In the genomic region with DNA sequence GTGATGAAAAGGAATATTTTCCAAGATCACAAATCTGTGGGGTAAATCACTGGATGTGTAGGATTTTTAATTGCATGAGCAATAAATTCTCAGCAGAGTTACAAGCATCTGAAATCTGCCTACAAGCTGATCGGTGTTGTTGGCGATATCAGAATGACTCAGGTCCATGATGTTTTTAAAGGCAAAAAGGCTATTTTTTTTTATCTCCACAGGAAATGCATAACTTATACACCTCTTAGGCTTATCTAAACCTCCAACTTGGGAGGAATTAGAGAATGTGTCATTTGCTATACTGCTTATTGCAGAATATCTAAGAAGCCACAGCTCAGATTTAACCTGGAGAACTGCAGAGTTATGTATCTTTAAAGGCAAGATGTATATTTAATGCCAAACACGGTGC, we compare ENCODE assay signal across 1 cellular context.
TF ChIP-seq lines count a peak whose summit lies in the region.

No MANE protein-coding gene starts in this region.

TF ChIP-seq in GM23338, 12 proteins besides CTCF, POLR2A, EP300 and RAD21:
- TF ChIP-seq, protein P1, sequence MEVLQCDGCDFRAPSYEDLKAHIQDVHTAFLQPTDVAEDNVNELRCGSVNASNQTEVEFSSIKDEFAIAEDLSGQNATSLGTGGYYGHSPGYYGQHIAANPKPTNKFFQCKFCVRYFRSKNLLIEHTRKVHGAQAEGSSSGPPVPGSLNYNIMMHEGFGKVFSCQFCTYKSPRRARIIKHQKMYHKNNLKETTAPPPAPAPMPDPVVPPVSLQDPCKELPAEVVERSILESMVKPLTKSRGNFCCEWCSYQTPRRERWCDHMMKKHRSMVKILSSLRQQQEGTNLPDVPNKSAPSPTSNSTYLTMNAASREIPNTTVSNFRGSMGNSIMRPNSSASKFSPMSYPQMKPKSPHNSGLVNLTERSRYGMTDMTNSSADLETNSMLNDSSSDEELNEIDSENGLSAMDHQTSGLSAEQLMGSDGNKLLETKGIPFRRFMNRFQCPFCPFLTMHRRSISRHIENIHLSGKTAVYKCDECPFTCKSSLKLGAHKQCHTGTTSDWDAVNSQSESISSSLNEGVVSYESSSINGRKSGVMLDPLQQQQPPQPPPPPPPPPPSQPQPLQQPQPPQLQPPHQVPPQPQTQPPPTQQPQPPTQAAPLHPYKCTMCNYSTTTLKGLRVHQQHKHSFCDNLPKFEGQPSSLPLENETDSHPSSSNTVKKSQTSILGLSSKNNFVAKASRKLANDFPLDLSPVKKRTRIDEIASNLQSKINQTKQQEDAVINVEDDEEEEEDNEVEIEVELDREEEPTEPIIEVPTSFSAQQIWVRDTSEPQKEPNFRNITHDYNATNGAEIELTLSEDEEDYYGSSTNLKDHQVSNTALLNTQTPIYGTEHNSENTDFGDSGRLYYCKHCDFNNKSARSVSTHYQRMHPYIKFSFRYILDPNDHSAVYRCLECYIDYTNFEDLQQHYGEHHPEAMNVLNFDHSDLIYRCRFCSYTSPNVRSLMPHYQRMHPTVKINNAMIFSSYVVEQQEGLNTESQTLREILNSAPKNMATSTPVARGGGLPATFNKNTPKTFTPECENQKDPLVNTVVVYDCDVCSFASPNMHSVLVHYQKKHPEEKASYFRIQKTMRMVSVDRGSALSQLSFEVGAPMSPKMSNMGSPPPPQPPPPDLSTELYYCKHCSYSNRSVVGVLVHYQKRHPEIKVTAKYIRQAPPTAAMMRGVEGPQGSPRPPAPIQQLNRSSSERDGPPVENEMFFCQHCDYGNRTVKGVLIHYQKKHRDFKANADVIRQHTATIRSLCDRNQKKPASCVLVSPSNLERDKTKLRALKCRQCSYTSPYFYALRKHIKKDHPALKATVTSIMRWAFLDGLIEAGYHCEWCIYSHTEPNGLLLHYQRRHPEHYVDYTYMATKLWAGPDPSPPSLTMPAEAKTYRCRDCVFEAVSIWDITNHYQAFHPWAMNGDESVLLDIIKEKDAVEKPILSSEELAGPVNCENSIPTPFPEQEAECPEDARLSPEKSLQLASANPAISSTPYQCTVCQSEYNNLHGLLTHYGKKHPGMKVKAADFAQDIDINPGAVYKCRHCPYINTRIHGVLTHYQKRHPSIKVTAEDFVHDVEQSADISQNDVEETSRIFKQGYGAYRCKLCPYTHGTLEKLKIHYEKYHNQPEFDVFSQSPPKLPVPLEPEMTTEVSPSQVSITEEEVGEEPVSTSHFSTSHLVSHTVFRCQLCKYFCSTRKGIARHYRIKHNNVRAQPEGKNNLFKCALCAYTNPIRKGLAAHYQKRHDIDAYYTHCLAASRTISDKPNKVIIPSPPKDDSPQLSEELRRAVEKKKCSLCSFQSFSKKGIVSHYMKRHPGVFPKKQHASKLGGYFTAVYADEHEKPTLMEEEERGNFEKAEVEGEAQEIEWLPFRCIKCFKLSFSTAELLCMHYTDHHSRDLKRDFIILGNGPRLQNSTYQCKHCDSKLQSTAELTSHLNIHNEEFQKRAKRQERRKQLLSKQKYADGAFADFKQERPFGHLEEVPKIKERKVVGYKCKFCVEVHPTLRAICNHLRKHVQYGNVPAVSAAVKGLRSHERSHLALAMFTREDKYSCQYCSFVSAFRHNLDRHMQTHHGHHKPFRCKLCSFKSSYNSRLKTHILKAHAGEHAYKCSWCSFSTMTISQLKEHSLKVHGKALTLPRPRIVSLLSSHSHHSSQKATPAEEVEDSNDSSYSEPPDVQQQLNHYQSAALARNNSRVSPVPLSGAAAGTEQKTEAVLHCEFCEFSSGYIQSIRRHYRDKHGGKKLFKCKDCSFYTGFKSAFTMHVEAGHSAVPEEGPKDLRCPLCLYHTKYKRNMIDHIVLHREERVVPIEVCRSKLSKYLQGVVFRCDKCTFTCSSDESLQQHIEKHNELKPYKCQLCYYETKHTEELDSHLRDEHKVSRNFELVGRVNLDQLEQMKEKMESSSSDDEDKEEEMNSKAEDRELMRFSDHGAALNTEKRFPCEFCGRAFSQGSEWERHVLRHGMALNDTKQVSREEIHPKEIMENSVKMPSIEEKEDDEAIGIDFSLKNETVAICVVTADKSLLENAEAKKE (CRISPR knock-in tag; IDR thresholded peaks at IDR 0.05), result no peak
- TF ChIP-seq ZNF114 (CRISPR knock-in tag; IDR thresholded peaks at IDR 0.05), result no peak
- TF ChIP-seq NANOG (IDR thresholded peaks at IDR 0.05; ENCODE audit: borderline replicate concordance), result no peak
- TF ChIP-seq CREB1 (CRISPR knock-in tag; IDR thresholded peaks at IDR 0.05; ENCODE audit: low read depth), result no peak
- TF ChIP-seq EZH2 (IDR thresholded peaks at IDR 0.05; ENCODE audit: low read depth, unreplicated experiment), result no peak
- TF ChIP-seq STAT1 (IDR thresholded peaks at IDR 0.05; ENCODE audit: unreplicated experiment), result no peak
- TF ChIP-seq, protein P2, sequence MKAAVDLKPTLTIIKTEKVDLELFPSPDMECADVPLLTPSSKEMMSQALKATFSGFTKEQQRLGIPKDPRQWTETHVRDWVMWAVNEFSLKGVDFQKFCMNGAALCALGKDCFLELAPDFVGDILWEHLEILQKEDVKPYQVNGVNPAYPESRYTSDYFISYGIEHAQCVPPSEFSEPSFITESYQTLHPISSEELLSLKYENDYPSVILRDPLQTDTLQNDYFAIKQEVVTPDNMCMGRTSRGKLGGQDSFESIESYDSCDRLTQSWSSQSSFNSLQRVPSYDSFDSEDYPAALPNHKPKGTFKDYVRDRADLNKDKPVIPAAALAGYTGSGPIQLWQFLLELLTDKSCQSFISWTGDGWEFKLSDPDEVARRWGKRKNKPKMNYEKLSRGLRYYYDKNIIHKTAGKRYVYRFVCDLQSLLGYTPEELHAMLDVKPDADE (IDR thresholded peaks at IDR 0.05), result no peak
- TF ChIP-seq JUNB (IDR thresholded peaks at IDR 0.05; ENCODE audit: unreplicated experiment), result no peak
- TF ChIP-seq, protein P3, sequence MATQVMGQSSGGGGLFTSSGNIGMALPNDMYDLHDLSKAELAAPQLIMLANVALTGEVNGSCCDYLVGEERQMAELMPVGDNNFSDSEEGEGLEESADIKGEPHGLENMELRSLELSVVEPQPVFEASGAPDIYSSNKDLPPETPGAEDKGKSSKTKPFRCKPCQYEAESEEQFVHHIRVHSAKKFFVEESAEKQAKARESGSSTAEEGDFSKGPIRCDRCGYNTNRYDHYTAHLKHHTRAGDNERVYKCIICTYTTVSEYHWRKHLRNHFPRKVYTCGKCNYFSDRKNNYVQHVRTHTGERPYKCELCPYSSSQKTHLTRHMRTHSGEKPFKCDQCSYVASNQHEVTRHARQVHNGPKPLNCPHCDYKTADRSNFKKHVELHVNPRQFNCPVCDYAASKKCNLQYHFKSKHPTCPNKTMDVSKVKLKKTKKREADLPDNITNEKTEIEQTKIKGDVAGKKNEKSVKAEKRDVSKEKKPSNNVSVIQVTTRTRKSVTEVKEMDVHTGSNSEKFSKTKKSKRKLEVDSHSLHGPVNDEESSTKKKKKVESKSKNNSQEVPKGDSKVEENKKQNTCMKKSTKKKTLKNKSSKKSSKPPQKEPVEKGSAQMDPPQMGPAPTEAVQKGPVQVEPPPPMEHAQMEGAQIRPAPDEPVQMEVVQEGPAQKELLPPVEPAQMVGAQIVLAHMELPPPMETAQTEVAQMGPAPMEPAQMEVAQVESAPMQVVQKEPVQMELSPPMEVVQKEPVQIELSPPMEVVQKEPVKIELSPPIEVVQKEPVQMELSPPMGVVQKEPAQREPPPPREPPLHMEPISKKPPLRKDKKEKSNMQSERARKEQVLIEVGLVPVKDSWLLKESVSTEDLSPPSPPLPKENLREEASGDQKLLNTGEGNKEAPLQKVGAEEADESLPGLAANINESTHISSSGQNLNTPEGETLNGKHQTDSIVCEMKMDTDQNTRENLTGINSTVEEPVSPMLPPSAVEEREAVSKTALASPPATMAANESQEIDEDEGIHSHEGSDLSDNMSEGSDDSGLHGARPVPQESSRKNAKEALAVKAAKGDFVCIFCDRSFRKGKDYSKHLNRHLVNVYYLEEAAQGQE (IDR thresholded peaks at IDR 0.05; ENCODE audit: unreplicated experiment), result no peak
- TF ChIP-seq POLR2AphosphoS5 (IDR thresholded peaks at IDR 0.05; ENCODE audit: low read depth), result no peak
- TF ChIP-seq ZNF331 (CRISPR knock-in tag; IDR thresholded peaks at IDR 0.05; ENCODE audit: low read depth), result no peak
- no peak for TF ChIP-seq EZH2phosphoT487 (IDR thresholded peaks at IDR 0.05; ENCODE audit: unreplicated experiment)
